ENCODE assay signal across 1 cellular context in genomic region chr7:142957723-142958122, GRCh38.
A peak's percentile ranks its signal among the peaks of the same experiment; 100 is the strongest.
TF ChIP-seq lines count a peak whose summit lies in the region.

No MANE protein-coding gene starts in this region.

TF ChIP-seq in K562, 482 proteins besides CTCF, POLR2A, EP300 and RAD21 (continued from another document):
- TF ChIP-seq MBD1 (CRISPR knock-in tag; IDR thresholded peaks at IDR 0.05) (no peak), ZNF696 (CRISPR knock-in tag; conservative IDR thresholded peaks at IDR 0.05) (no peak), ZNF311 (CRISPR knock-in tag; IDR thresholded peaks at IDR 0.05) (no peak), CREB1 (IDR thresholded peaks at IDR 0.05) (no peak), CREB1 (CRISPR knock-in tag; IDR thresholded peaks at IDR 0.05) (no peak), POLR2B (IDR thresholded peaks at IDR 0.05; ENCODE audit: low read depth, partially characterized antibody) (no peak), ZBTB43 (CRISPR knock-in tag; IDR thresholded peaks at IDR 0.05) (no peak), MLLT1 (IDR thresholded peaks at IDR 0.05) (no peak), ARID3A (IDR thresholded peaks at IDR 0.05; ENCODE audit: borderline replicate concordance, low read depth, low read length) (no peak), ZNF212 (CRISPR knock-in tag; IDR thresholded peaks at IDR 0.05) (no peak), RBM14 (IDR thresholded peaks at IDR 0.05; ENCODE audit: borderline replicate concordance, insufficient read depth, low read depth, low read length) (no peak), CC2D1A (IDR thresholded peaks at IDR 0.05) (no peak), THAP7 (CRISPR knock-in tag; IDR thresholded peaks at IDR 0.05) (no peak), ZNF76 (CRISPR knock-in tag; IDR thresholded peaks at IDR 0.05; ENCODE audit: borderline replicate concordance) (no peak), PHF20 (IDR thresholded peaks at IDR 0.05; ENCODE audit: partially characterized antibody) (no peak), JUND (IDR thresholded peaks at IDR 0.05; ENCODE audit: borderline replicate concordance, low read depth, low read length) (no peak), JUND (tag; IDR thresholded peaks at IDR 0.05; ENCODE audit: borderline replicate concordance, low read depth, low read length) (0 out of 3 replicates have a peak, but pooled peaks have one; percentile 25), YY1 (IDR thresholded peaks at IDR 0.05; ENCODE audit: borderline replicate concordance in 1 of 3, control insufficient read depth in 1 of 3, extremely low read depth in 1 of 3, insufficient read depth in 3 of 3, insufficient read length in 1 of 3, insufficient replicate concordance in 2 of 3, low read depth in 1 of 3, low read length in 2 of 3) (peak in 1 of 3 experiments; percentile 1), DACH1 (IDR thresholded peaks at IDR 0.05; ENCODE audit: partially characterized antibody) (no peak), ZNF830 (CRISPR knock-in tag; IDR thresholded peaks at IDR 0.05) (no peak)
